ENCODE assay signal across 12 cellular contexts in the genomic region with DNA sequence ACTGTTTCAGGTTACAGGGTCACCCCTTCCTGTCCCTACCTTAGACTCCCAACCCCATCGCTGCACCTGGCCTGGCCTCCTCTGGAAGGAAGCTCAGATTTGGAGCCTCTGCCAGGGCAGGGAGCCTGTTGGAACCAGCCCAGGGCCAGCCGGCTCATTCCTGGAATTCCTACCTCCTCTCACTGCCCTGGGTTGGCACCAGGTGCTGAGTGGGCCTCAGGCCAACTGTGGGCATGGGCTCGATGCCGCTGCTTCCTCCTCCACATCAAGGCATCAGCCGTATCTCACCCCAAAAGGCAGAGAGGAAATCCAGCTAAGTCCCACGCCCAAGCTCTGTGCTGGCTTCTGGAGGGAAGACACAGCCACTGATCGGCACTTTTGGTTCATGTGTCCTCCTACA. TPM values are rescaled to one million over a fixed set of nuclear protein-coding genes. Genes with fewer than 3 reads are reported as not detected.
DNase-seq lines count a peak whose midpoint lies in the region; TF ChIP-seq lines count a peak whose summit lies in the region.
"Had no signal": no experiment of that assay in that cellular context is flagged by ENCODE, and none has a peak within 500 bp of the region (broad histone marks: within the 10 kb centered on the region; RNA-seq: fewer than 3 reads in every experiment).

No MANE protein-coding gene starts in this region.

- peaks cover 14 to 85% (median 30%) of the 10 kb centered on the region in 3 donors for H3K4me1 ChIP-seq in esophagus squamous epithelium

- DNase-seq in Calu3 (no peak), LNCaP clone FGC (ENCODE audit: low read depth) (peak; percentile 14), dorsolateral prefrontal cortex (peak in 4 of 10 donors; percentile 21 to 58 (median 36)), neural crest cell (ENCODE audit: low read depth, low spot score) (no peak), foreskin melanocyte (no peak), NCI-H345 treated with DMSO at 0.1 percent for 48 hours (lab: John Stamatoyannopoulos, UW; ENCODE audit: unreplicated experiment) (no peak), SW 1271 (lab: John Stamatoyannopoulos, UW) (no peak), esophagus squamous epithelium (lab: John Stamatoyannopoulos, UW) (no peak)
- DNase-seq: activated B cell treated with CpG ODN at 0.5 μM for 24 hours; MV-4-11; stimulated activated CD4-positive, alpha-beta T cell treated with anti-CD3 and anti-CD28 coated beads, Interleukin-15, amount 100 ng/mL, for 24 hours had no signal

- TF ChIP-seq CTCF in Calu3 (IDR thresholded peaks at IDR 0.05; ENCODE audit: unreplicated experiment) (no peak), LNCaP clone FGC (IDR thresholded peaks at IDR 0.05; ENCODE audit: control insufficient read depth, extremely low read depth, insufficient read depth) (no peak), dorsolateral prefrontal cortex (IDR thresholded peaks at IDR 0.05 in 54 of 56, conservative IDR thresholded peaks at IDR 0.05 in 2 of 56; ENCODE audit: low read depth in 1 of 56, partially characterized antibody in 56 of 56) (no peak), neural crest cell (conservative IDR thresholded peaks at IDR 0.05) (no peak), esophagus squamous epithelium (IDR thresholded peaks at IDR 0.05) (no peak)

- H3K4me1 Mint-ChIP-seq in Calu3 (ENCODE audit: low read depth, unreplicated experiment) (no peaks in the 10 kb centered on the region), neural crest cell (peaks cover 66% of the 10 kb centered on the region)
- H3K4me1 Mint-ChIP-seq: activated B cell treated with CpG ODN at 0.5 μM for 24 hours had no signal

- H3K4me3 Mint-ChIP-seq in Calu3 (ENCODE audit: low read depth, unreplicated experiment) (no peak overlapping the region), neural crest cell (peak overlapping the region; percentile 72)
- H3K4me3 Mint-ChIP-seq: activated B cell treated with CpG ODN at 0.5 μM for 24 hours had no signal

- H3K27me3 Mint-ChIP-seq in Calu3 (ENCODE audit: unreplicated experiment) (no peaks in the 10 kb centered on the region), neural crest cell (ENCODE audit: low read depth) (peaks cover 8% of the 10 kb centered on the region)
- H3K27me3 Mint-ChIP-seq: activated B cell treated with CpG ODN at 0.5 μM for 24 hours had no signal

- CTCF ChIA-PET in Calu3 (lab: Charles Lee): no interaction called here

- no peaks in the 10 kb centered on the region for H3K9me3 ChIP-seq in esophagus squamous epithelium
- H3K9me3 ChIP-seq: adrenal gland had no signal

- H3K27ac Mint-ChIP-seq in Calu3 (ENCODE audit: unreplicated experiment) (peak overlapping the region; percentile 23), neural crest cell (ENCODE audit: unreplicated experiment) (peak overlapping the region; percentile 92)
- H3K27ac Mint-ChIP-seq: activated B cell treated with CpG ODN at 0.5 μM for 24 hours had no signal

- H3K36me3 Mint-ChIP-seq in Calu3 (ENCODE audit: insufficient read depth, unreplicated experiment) (peaks cover 49% of the 10 kb centered on the region), neural crest cell (ENCODE audit: low read depth) (peaks cover 11% of the 10 kb centered on the region)

- BruUV-seq in Calu3 (replicated peaks; lab: Mats Ljungman, UMichigan): no TSS peak

- no peaks in the 10 kb centered on the region for H3K9me3 Mint-ChIP-seq in Calu3 (ENCODE audit: low read depth, unreplicated experiment)
- H3K9me3 Mint-ChIP-seq in neural crest cell: no peaks in the 10 kb centered on the region
- H3K9me3 Mint-ChIP-seq: activated B cell treated with CpG ODN at 0.5 μM for 24 hours had no signal

- intact Hi-C loops in Calu3 (cut with micrococcal nuclease; ENCODE audit: unreplicated experiment): no loop called here
- intact Hi-C loops in dorsolateral prefrontal cortex (cut with DNase I): no loop called here
- intact Hi-C loops in esophagus squamous epithelium (cut with DNase I): loop anchor here (10.0 kb wide), 1 partner anchor 82 kb away; no protein-coding TSS in a partner anchor

- whole genome bisulfite sequencing in esophagus squamous epithelium, 2 donors: 25 to 44% methylated on average over 4 to 7 of the region's 7 CpGs

- H3K27ac ChIP-seq in dorsolateral prefrontal cortex: peak overlapping the region in 30 of 59 donors; percentile 6 to 90 (median 80)
- H3K27ac ChIP-seq in esophagus squamous epithelium: no peak overlapping the region

- H3K36me3 ChIP-seq in esophagus squamous epithelium: peaks cover 0 to 19% (median 0%) of the 10 kb centered on the region in 3 donors

- no peak overlapping the region for H3K4me3 ChIP-seq in LNCaP clone FGC (ENCODE audit: low read depth, low read length)
- no peak overlapping the region for H3K4me3 ChIP-seq in dorsolateral prefrontal cortex
- no peak overlapping the region for H3K4me3 ChIP-seq in esophagus squamous epithelium
- H3K4me3 ChIP-seq: adrenal gland had no signal

- no peak for TF ChIP-seq POLR2A in esophagus squamous epithelium (IDR thresholded peaks at IDR 0.05)

- H3K27me3 ChIP-seq in dorsolateral prefrontal cortex (peaks cover 0 to 5% (median 0%) of the 10 kb centered on the region in 45 donors), esophagus squamous epithelium (no peaks in the 10 kb centered on the region)
- H3K27me3 ChIP-seq: adrenal gland had no signal

RNA-seq across cellular contexts. Expression of a gene that starts 42.1 kb away (rescaled TPM):
- 14.1 and 16.0 TPM in 2 replicates for total RNA-seq in Calu3 (2022)
- total RNA-seq in dorsolateral prefrontal cortex: 10 to 100 TPM in 75 of 120 experiments, 1 to 10 TPM in 45; 6.4 to 24.6 (median 10.7) TPM
- total RNA-seq in neural crest cell: 17.9 and 19.3 TPM in 2 replicates
- 10 to 100 TPM in 1 of 4 donors, 1 to 10 TPM in 3; 3.1 to 11.6 (median 8.1) TPM for total RNA-seq in esophagus squamous epithelium

Comparison
In these comparisons a context has a peak if more than half of its experiments do, and no peak if none do; other contexts are left out.
1. H3K27ac ChIP-seq: peak in dorsolateral prefrontal cortex (30 of 59); none in esophagus squamous epithelium (0 of 4).